16 cellular contexts compared by ENCODE assay signal in genomic region chr4:16159321-16159720, GRCh38.
DNase-seq lines count a peak whose midpoint lies in the region; ATAC-seq, FAIRE-seq and TF ChIP-seq lines count a peak whose summit lies in the region.
"Had no signal": no experiment of that assay in that cellular context is flagged by ENCODE, and none has a peak within 500 bp of the region (broad histone marks: within the 10 kb centered on the region; RNA-seq: fewer than 3 reads in every experiment).

No MANE protein-coding gene starts in this region.

- H3K4me3 ChIP-seq in hepatocyte (no peak overlapping the region), neural progenitor cell (no peak overlapping the region), GM23338 (no peak overlapping the region)

- no peak overlapping the region for H3K23ac ChIP-seq in H9 (ENCODE audit: insufficient read length, low read depth, low read length)

- no peak overlapping the region for H2BK20ac ChIP-seq in H9 (ENCODE audit: low read depth, low read length, poor library complexity, severe bottlenecking)

- no peak for TF ChIP-seq CTCF in hepatocyte (IDR thresholded peaks at IDR 0.05; ENCODE audit: poor library complexity)
- TF ChIP-seq CTCF in neural progenitor cell (IDR thresholded peaks at IDR 0.05): no peak
- no peak for TF ChIP-seq CTCF in GM23338 (conservative IDR thresholded peaks at IDR 0.05; ENCODE audit: low read depth in 2 of 2)
- no peak for TF ChIP-seq CTCF in HFFc6 (IDR thresholded peaks at IDR 0.05)
- TF ChIP-seq CTCF in H9 (conservative IDR thresholded peaks at IDR 0.05): no peak
- TF ChIP-seq CTCF in osteocyte (IDR thresholded peaks at IDR 0.05): no peak

- H3K4me3 Mint-ChIP-seq in T-helper 17 cell: no peak overlapping the region
- no peak overlapping the region for H3K4me3 Mint-ChIP-seq in neural progenitor cell
- no peak overlapping the region for H3K4me3 Mint-ChIP-seq in GM23338
- no peak overlapping the region for H3K4me3 Mint-ChIP-seq in HFFc6
- no peak overlapping the region for H3K4me3 Mint-ChIP-seq in H9
- H3K4me3 Mint-ChIP-seq in osteocyte (ENCODE audit: unreplicated experiment): no peak overlapping the region
- H3K4me3 Mint-ChIP-seq: B cell; CD4-positive, alpha-beta T cell; IgD-negative memory B cell had no signal

- H2BK15ac ChIP-seq in H9 (ENCODE audit: low read depth, low read length): no peak overlapping the region

- no peaks in the 10 kb centered on the region for H4K20me1 ChIP-seq in hepatocyte (ENCODE audit: insufficient read depth, poor library complexity, severe bottlenecking)
- peaks cover 17% of the 10 kb centered on the region for H4K20me1 ChIP-seq in neural progenitor cell (ENCODE audit: low read depth)
- H4K20me1 ChIP-seq in GM23338 (replicated peaks; ENCODE audit: insufficient read depth): no peaks in the 10 kb centered on the region
- H4K20me1 ChIP-seq in H9 (ENCODE audit: control insufficient read depth, insufficient read depth, insufficient read length): no peaks in the 10 kb centered on the region

- FAIRE-seq in GM12891 (lab: Jason Lieb, UNC): peak; percentile 62
- FAIRE-seq: A204.1, GM18507 had no signal

- no peak overlapping the region for H4K8ac ChIP-seq in H9 (replicated peaks; ENCODE audit: insufficient read length, low read depth, low read length)

- no peak overlapping the region for H2BK12ac ChIP-seq in H9 (ENCODE audit: insufficient read length, low read depth, low read length)

- no peaks in the 10 kb centered on the region for H3K79me1 ChIP-seq in H9 (ENCODE audit: insufficient read depth, low read depth, low read length, poor library complexity, severe bottlenecking)

- H3K27ac ChIP-seq in hepatocyte (peak overlapping the region; percentile 74), neural progenitor cell (no peak overlapping the region), GM23338 (ENCODE audit: low read depth) (no peak overlapping the region), H9 (ENCODE audit: insufficient read length, low read depth, low read length) (no peak overlapping the region)

- H3F3A ChIP-seq in neural progenitor cell (ENCODE audit: low read depth) (peaks cover 26% of the 10 kb centered on the region), GM23338 (replicated peaks; ENCODE audit: low read depth) (no peaks in the 10 kb centered on the region)

- DNase-seq in GM12891 (ENCODE audit: insufficient read length, low spot score): no peak
- no peak for DNase-seq in T-helper 17 cell
- no peak for DNase-seq in hepatocyte (ENCODE audit: low spot score)
- no peak for DNase-seq in neural progenitor cell (ENCODE audit: low spot score)
- no peak for DNase-seq in GM23338 (ENCODE audit: low spot score)
- DNase-seq in HFFc6: no peak
- no peak for DNase-seq in H9
- no peak for DNase-seq in osteocyte (ENCODE audit: extremely low spot score, unreplicated experiment)
- DNase-seq: C1 segment of cervical spinal cord; Calu3; CD4-positive, alpha-beta T cell; DMS 273 treated with DMSO at 0.1 percent for 48 hours had no signal

- H4K5ac ChIP-seq in H9 (ENCODE audit: insufficient read length, low read depth, low read length): no peak overlapping the region

- no peak overlapping the region for H2BK5ac ChIP-seq in H9 (ENCODE audit: insufficient read length, low read length)

- H3K14ac ChIP-seq in H9 (ENCODE audit: insufficient read depth, low read length): no peak overlapping the region

- H3K27me3 ChIP-seq in hepatocyte: no peaks in the 10 kb centered on the region
- H3K27me3 ChIP-seq in neural progenitor cell: no peaks in the 10 kb centered on the region
- no peaks in the 10 kb centered on the region for H3K27me3 ChIP-seq in GM23338 (ENCODE audit: insufficient read depth)
- no peaks in the 10 kb centered on the region for H3K27me3 ChIP-seq in H9 (ENCODE audit: insufficient read depth, low read length)

- no peak overlapping the region for H3T11ph ChIP-seq in H9 (ENCODE audit: low read length)

- peaks cover 18% of the 10 kb centered on the region for H3K36me3 Mint-ChIP-seq in T-helper 17 cell (ENCODE audit: low read depth)
- H3K36me3 Mint-ChIP-seq in neural progenitor cell: peaks cover 6% of the 10 kb centered on the region
- peaks cover 5% of the 10 kb centered on the region; the same call in 2 of the 3 replicates for H3K36me3 Mint-ChIP-seq in GM23338 (ENCODE audit: low read depth)
- H3K36me3 Mint-ChIP-seq in HFFc6 (ENCODE audit: low read depth): no peaks in the 10 kb centered on the region
- H3K36me3 Mint-ChIP-seq in H9 (ENCODE audit: insufficient read depth in 1 of 3, low read depth in 3 of 3): peaks cover 0 to 8% (median 8%) of the 10 kb centered on the region in 3 experiments; a peak in 6 of 7 replicates
- H3K36me3 Mint-ChIP-seq in osteocyte (ENCODE audit: unreplicated experiment): peaks cover 22% of the 10 kb centered on the region

- no peak overlapping the region for H2AK5ac ChIP-seq in H9 (ENCODE audit: insufficient read length, low read length)

- H3K27ac Mint-ChIP-seq in T-helper 17 cell (peak overlapping the region; percentile 43), neural progenitor cell (no peak overlapping the region), GM23338 (no peak overlapping the region), HFFc6 (no peak overlapping the region), H9 (no peak overlapping the region), osteocyte (ENCODE audit: unreplicated experiment) (no peak overlapping the region)
- H3K27ac Mint-ChIP-seq: B cell; CD4-positive, alpha-beta T cell; IgD-negative memory B cell had no signal

- H3K4me1 ChIP-seq in hepatocyte (ENCODE audit: insufficient read depth) (peaks cover 32% of the 10 kb centered on the region), neural progenitor cell (peaks cover 28% of the 10 kb centered on the region), GM23338 (ENCODE audit: insufficient read depth) (no peaks in the 10 kb centered on the region; the same call in 1 of the 2 replicates), H9 (ENCODE audit: insufficient read depth, low read length) (no peaks in the 10 kb centered on the region)

- H3K4ac ChIP-seq in H9 (ENCODE audit: low read depth, low read length): no peak overlapping the region

- H3K27me3 Mint-ChIP-seq in T-helper 17 cell (no peaks in the 10 kb centered on the region), neural progenitor cell (ENCODE audit: insufficient read depth, low read depth) (peaks cover 1% of the 10 kb centered on the region), GM23338 (ENCODE audit: insufficient read depth, low read depth, poor library complexity) (peaks cover 2% of the 10 kb centered on the region), HFFc6 (ENCODE audit: insufficient read depth) (peaks cover 8% of the 10 kb centered on the region; the same call in 1 of the 2 replicates), H9 (ENCODE audit: low read depth) (no peaks in the 10 kb centered on the region; the same call in 1 of the 2 replicates), osteocyte (ENCODE audit: unreplicated experiment) (no peaks in the 10 kb centered on the region)
- H3K27me3 Mint-ChIP-seq: B cell; CD4-positive, alpha-beta T cell; IgD-negative memory B cell had no signal

- ATAC-seq in T-helper 17 cell (no peak), GM23338 (no peak)

- H3K9me2 ChIP-seq in hepatocyte (replicated peaks; ENCODE audit: insufficient read depth): no peaks in the 10 kb centered on the region
- H3K9me2 ChIP-seq in GM23338 (ENCODE audit: insufficient read depth): no peaks in the 10 kb centered on the region

- H4K91ac ChIP-seq in H9 (ENCODE audit: insufficient read length, low read depth, low read length): no peak overlapping the region

- WGBS in hepatocyte (ENCODE audit: low lambda C conversion rate, missing lambda C conversion rate): 53% methylated on average over 3 of the region's 3 CpGs
- no CpG with 5 or more reads among the region's 3 CpGs for WGBS in H9 (ENCODE audit: extremely low coverage, insufficient read length, low lambda C conversion rate)

- H3K4me2 ChIP-seq in hepatocyte (peak overlapping the region; percentile 68), neural progenitor cell (peak overlapping the region; percentile 73), GM23338 (no peak overlapping the region), H9 (ENCODE audit: insufficient read depth, insufficient read length, low read length) (no peak overlapping the region)

- no peak overlapping the region for H3K56ac ChIP-seq in H9 (ENCODE audit: insufficient read length, low read depth, low read length)

- H3K9me3 ChIP-seq in T-helper 17 cell (ENCODE audit: control insufficient read depth, low read length, poor library complexity, severe bottlenecking) (no peaks in the 10 kb centered on the region), hepatocyte (ENCODE audit: low read depth) (no peaks in the 10 kb centered on the region), neural progenitor cell (ENCODE audit: low read depth) (no peaks in the 10 kb centered on the region), H9 (ENCODE audit: control insufficient read depth, low read depth, low read length) (no peaks in the 10 kb centered on the region)

- H2AFZ ChIP-seq in hepatocyte: no peak overlapping the region
- no peak overlapping the region for H2AFZ ChIP-seq in neural progenitor cell (replicated peaks)
- H2AFZ ChIP-seq in GM23338: no peak overlapping the region
- H2AFZ ChIP-seq in H9 (ENCODE audit: low read length): no peak overlapping the region

- no peak for TF ChIP-seq POLR2A in GM12891 (IDR thresholded peaks at IDR 0.05; ENCODE audit: low read depth, low read length)

- no peak overlapping the region for H3K9ac ChIP-seq in neural progenitor cell
- H3K9ac ChIP-seq in H9 (ENCODE audit: extremely low read depth, insufficient read length, low read length): no peak overlapping the region

- no peaks in the 10 kb centered on the region for H3K36me3 ChIP-seq in hepatocyte (replicated peaks; ENCODE audit: insufficient read depth, low read depth)
- H3K36me3 ChIP-seq in neural progenitor cell: no peaks in the 10 kb centered on the region
- peaks cover 5% of the 10 kb centered on the region; the same call in 1 of the 2 replicates for H3K36me3 ChIP-seq in GM23338 (ENCODE audit: insufficient read depth)

- no peaks in the 10 kb centered on the region for H3K23me2 ChIP-seq in H9 (ENCODE audit: insufficient read length, low read depth, low read length, poor library complexity, severe bottlenecking)

- no peak overlapping the region for H2BK120ac ChIP-seq in H9 (ENCODE audit: low read depth, low read length, poor library complexity, severe bottlenecking)

- no peak overlapping the region for H3K18ac ChIP-seq in H9 (ENCODE audit: insufficient read length, low read depth, low read length)

- H3K4me1 Mint-ChIP-seq in T-helper 17 cell (peaks cover 7% of the 10 kb centered on the region), neural progenitor cell (peaks cover 32% of the 10 kb centered on the region), GM23338 (peaks cover 22% of the 10 kb centered on the region), HFFc6 (ENCODE audit: low read depth) (no peaks in the 10 kb centered on the region), H9 (peaks cover 11 to 20% of the 10 kb centered on the region in 2 experiments), osteocyte (ENCODE audit: unreplicated experiment) (peaks cover 16% of the 10 kb centered on the region)
- H3K4me1 Mint-ChIP-seq: B cell, IgD-negative memory B cell had no signal

- H3K79me2 ChIP-seq in hepatocyte (no peaks in the 10 kb centered on the region), neural progenitor cell (ENCODE audit: low read depth) (no peaks in the 10 kb centered on the region), GM23338 (replicated peaks; ENCODE audit: insufficient read depth) (no peaks in the 10 kb centered on the region), H9 (ENCODE audit: insufficient read depth, low read length) (no peaks in the 10 kb centered on the region)

- H3K9me3 Mint-ChIP-seq in neural progenitor cell (no peaks in the 10 kb centered on the region), GM23338 (no peaks in the 10 kb centered on the region), HFFc6 (no peaks in the 10 kb centered on the region), H9 (no peaks in the 10 kb centered on the region), osteocyte (ENCODE audit: unreplicated experiment) (no peaks in the 10 kb centered on the region)
- H3K9me3 Mint-ChIP-seq: CD4-positive, alpha-beta T cell; IgD-negative memory B cell had no signal

Comparison
In these comparisons a context has a peak if more than half of its experiments do, and no peak if none do; other contexts are left out.
1. H3K4me2 ChIP-seq: peak in hepatocyte (single experiment) and neural progenitor cell (single experiment); none in GM23338 (single experiment) and H9 (single experiment).